ENCODE assay signal across 18 cellular contexts in the genomic region with DNA sequence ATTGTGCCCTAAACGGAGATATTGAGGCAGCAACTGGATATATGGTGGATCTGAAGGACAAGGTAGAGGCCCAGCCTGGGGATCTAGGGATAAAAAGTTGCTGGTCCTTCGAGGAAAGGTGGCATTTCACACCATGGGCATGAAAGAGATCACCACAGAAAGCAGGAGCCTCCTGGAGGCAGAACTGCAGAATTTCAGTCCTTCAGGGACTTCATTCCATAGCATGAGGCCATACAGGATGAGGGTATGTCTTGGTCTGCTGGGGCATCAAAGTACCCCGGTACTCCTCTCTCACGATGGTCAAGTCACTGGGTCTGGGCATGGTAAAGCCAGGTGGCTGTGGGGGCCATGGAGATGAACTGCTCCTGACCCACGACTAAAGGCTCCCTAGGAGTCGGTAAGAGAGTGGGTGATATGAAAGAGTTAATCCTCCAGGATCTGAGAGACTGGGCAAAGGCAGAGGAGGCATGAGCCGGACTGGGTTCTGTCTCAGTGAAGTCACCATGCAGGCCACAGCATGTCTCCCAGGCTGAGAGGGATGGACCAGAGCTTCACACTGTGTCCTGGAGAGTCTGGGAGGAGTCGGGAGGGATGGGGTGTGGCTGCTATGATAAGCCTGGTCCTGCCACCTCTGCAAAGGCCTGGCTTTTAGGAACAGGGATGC. TPM values are rescaled to one million over a fixed set of nuclear protein-coding genes. Genes with fewer than 3 reads are reported as not detected.
DNase-seq lines count a peak whose midpoint lies in the region; ATAC-seq and TF ChIP-seq lines count a peak whose summit lies in the region.
"Had no signal": no experiment of that assay in that cellular context is flagged by ENCODE, and none has a peak within 500 bp of the region (broad histone marks: within the 10 kb centered on the region; RNA-seq: fewer than 3 reads in every experiment).

No MANE protein-coding gene starts in this region.

- CTCF ChIA-PET in SK-N-SH (lab: Yijun Ruan, JAX) (no interaction called here), RWPE1 (lab: Yijun Ruan, JAX) (no interaction called here)

- TF ChIP-seq EP300 in SK-N-SH (IDR thresholded peaks at IDR 0.05; ENCODE audit: borderline replicate concordance in 1 of 2, low read depth in 1 of 2, low read length in 1 of 2), result no peak

- H3K79me2 ChIP-seq in SK-N-SH (ENCODE audit: insufficient read depth), result no peaks in the 10 kb centered on the region

- no peak overlapping the region for H3K4me3 ChIP-seq in SK-N-SH (ENCODE audit: low read depth in 2 of 2, low read length in 1 of 2)
- H3K4me3 ChIP-seq in esophagus (ENCODE audit: low read depth in 1 of 2, low read length in 2 of 2), result no peak overlapping the region
- no peak overlapping the region for H3K4me3 ChIP-seq in retinal pigment epithelial cell (ENCODE audit: low read length)
- H3K4me3 ChIP-seq: BLaER1 had no signal

- H3K36me3 ChIP-seq in SK-N-SH (replicated peaks in 1 of 2; ENCODE audit: control insufficient read depth in 1 of 2, insufficient read depth in 2 of 2, low read length in 1 of 2) (no peaks in the 10 kb centered on the region), esophagus (ENCODE audit: control insufficient read depth in 2 of 2, insufficient read depth in 2 of 2, low read length in 1 of 2) (no peaks in the 10 kb centered on the region)
- H3K36me3 ChIP-seq: BLaER1 had no signal

- TF ChIP-seq CTCF in SK-N-SH (IDR thresholded peaks at IDR 0.05), result no peak; the same call in 1 of the 2 replicates
- TF ChIP-seq CTCF in RWPE1 (conservative IDR thresholded peaks at IDR 0.05; ENCODE audit: low read depth), result no peak
- peak; percentile 27 for TF ChIP-seq CTCF in retinal pigment epithelial cell (conservative IDR thresholded peaks at IDR 0.05; ENCODE audit: low read depth, low read length)

- no peak overlapping the region for H2AFZ ChIP-seq in SK-N-SH (ENCODE audit: low read depth)

- no peak overlapping the region for H3K4me2 ChIP-seq in SK-N-SH
- H3K4me2 ChIP-seq: BLaER1 had no signal

- H3K4me1 ChIP-seq in SK-N-SH (ENCODE audit: control insufficient read depth in 1 of 2, insufficient read depth in 2 of 2, low read depth in 1 of 2, low read length in 1 of 2), result no peaks in the 10 kb centered on the region
- H3K4me1 ChIP-seq in esophagus (ENCODE audit: control insufficient read depth in 2 of 2, insufficient read depth in 2 of 2, low read length in 1 of 2), result peaks cover 0 to 6% of the 10 kb centered on the region in 2 donors
- H3K4me1 ChIP-seq: BLaER1 had no signal

- H3K27me3 ChIP-seq in SK-N-SH (ENCODE audit: insufficient read depth) (peaks cover 9% of the 10 kb centered on the region), esophagus (ENCODE audit: control insufficient read depth in 1 of 2, insufficient read depth in 2 of 2, low read length in 2 of 2) (no peaks in the 10 kb centered on the region)
- H3K27me3 ChIP-seq: BLaER1 had no signal

- H3K27ac ChIP-seq in SK-N-SH (ENCODE audit: low read depth in 2 of 2, low read length in 1 of 2), result no peak overlapping the region
- peak overlapping the region; percentile 85 for H3K27ac ChIP-seq in RWPE1
- H3K27ac ChIP-seq in esophagus (ENCODE audit: low read depth in 2 of 2, low read length in 1 of 2), result peak overlapping the region; percentile 28 to 82
- H3K27ac ChIP-seq: 22Rv1, BLaER1 had no signal

- no peaks in the 10 kb centered on the region for H3K9me2 ChIP-seq in SK-N-SH

- H3F3A ChIP-seq in SK-N-SH (replicated peaks; ENCODE audit: insufficient read depth), result no peaks in the 10 kb centered on the region

- no peak for TF ChIP-seq RAD21 in SK-N-SH (IDR thresholded peaks at IDR 0.05; ENCODE audit: low read length)

- H3K9me3 ChIP-seq in SK-N-SH (no peaks in the 10 kb centered on the region), esophagus (ENCODE audit: control insufficient read depth in 2 of 2, insufficient read depth in 1 of 2, low read depth in 1 of 2, low read length in 1 of 2) (no peaks in the 10 kb centered on the region)
- H3K9me3 ChIP-seq: BLaER1 had no signal

- no peak overlapping the region for H3K9ac ChIP-seq in SK-N-SH
- H3K9ac ChIP-seq: BLaER1 had no signal

- POLR2A ChIA-PET in SK-N-SH (lab: Yijun Ruan, JAX), result no interaction called here
- POLR2A ChIA-PET in RWPE1 (lab: Yijun Ruan, JAX; ENCODE audit: low non-redundant PET), result no interaction called here

- WGBS in SK-N-SH (ENCODE audit: low lambda C conversion rate), result under 1% methylated on average over 6 of the region's 8 CpGs
- WGBS in esophagus, 2 donors, result 56 to 63% methylated on average over 8 of the region's 8 CpGs

- H4K20me1 ChIP-seq in SK-N-SH (ENCODE audit: insufficient read depth), result no peaks in the 10 kb centered on the region
- H4K20me1 ChIP-seq: BLaER1 had no signal

- ATAC-seq in SK-N-SH treated with all-trans-retinoic acid at 6 μM for 48 hours (peak; percentile 58; the same call in 2 of the 3 replicates), GM19397 (IDR thresholded peaks at IDR 0.05; ENCODE audit: unreplicated experiment) (no peak)

- DNase-seq in SK-N-SH, result no peak
- DNase-seq in RWPE1 (ENCODE audit: low spot score), result peak; percentile 80
- no peak for DNase-seq in retinal pigment epithelial cell (ENCODE audit: low read depth)
- DNase-seq in stimulated activated CD4-positive, alpha-beta T cell treated with anti-CD3 and anti-CD28 coated beads, Interleukin-15, amount 100 ng/mL, for 24 hours, result no peak
- DNase-seq in activated gamma-delta T cell treated with Interleukin-2 at 50 U/mL for 16 hours, result no peak
- DNase-seq: CD8-positive, alpha-beta memory T cell; DND-41; GDM1; NCI-H1048; NCI-H146; NCI-H226; NCI-H69; SHP77 had no signal

TF ChIP-seq in SK-N-SH treated with all-trans-retinoic acid at 6 μM for 48 hours, 23 proteins besides CTCF, POLR2A, EP300 and RAD21 (continues in another document):
- no peak for TF ChIP-seq ZNF70 (CRISPR knock-in tag; IDR thresholded peaks at IDR 0.05)
- TF ChIP-seq, protein P1, sequence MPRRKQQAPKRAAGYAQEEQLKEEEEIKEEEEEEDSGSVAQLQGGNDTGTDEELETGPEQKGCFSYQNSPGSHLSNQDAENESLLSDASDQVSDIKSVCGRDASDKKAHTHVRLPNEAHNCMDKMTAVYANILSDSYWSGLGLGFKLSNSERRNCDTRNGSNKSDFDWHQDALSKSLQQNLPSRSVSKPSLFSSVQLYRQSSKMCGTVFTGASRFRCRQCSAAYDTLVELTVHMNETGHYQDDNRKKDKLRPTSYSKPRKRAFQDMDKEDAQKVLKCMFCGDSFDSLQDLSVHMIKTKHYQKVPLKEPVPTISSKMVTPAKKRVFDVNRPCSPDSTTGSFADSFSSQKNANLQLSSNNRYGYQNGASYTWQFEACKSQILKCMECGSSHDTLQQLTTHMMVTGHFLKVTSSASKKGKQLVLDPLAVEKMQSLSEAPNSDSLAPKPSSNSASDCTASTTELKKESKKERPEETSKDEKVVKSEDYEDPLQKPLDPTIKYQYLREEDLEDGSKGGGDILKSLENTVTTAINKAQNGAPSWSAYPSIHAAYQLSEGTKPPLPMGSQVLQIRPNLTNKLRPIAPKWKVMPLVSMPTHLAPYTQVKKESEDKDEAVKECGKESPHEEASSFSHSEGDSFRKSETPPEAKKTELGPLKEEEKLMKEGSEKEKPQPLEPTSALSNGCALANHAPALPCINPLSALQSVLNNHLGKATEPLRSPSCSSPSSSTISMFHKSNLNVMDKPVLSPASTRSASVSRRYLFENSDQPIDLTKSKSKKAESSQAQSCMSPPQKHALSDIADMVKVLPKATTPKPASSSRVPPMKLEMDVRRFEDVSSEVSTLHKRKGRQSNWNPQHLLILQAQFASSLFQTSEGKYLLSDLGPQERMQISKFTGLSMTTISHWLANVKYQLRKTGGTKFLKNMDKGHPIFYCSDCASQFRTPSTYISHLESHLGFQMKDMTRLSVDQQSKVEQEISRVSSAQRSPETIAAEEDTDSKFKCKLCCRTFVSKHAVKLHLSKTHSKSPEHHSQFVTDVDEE (CRISPR knock-in tag; IDR thresholded peaks at IDR 0.05), result no peak

TF ChIP-seq in SK-N-SH, 30 proteins besides CTCF, POLR2A, EP300 and RAD21 (continues in another document):
- no peak for TF ChIP-seq SMC3 (IDR thresholded peaks at IDR 0.05; ENCODE audit: low read depth, low read length)
- TF ChIP-seq, protein P2, sequence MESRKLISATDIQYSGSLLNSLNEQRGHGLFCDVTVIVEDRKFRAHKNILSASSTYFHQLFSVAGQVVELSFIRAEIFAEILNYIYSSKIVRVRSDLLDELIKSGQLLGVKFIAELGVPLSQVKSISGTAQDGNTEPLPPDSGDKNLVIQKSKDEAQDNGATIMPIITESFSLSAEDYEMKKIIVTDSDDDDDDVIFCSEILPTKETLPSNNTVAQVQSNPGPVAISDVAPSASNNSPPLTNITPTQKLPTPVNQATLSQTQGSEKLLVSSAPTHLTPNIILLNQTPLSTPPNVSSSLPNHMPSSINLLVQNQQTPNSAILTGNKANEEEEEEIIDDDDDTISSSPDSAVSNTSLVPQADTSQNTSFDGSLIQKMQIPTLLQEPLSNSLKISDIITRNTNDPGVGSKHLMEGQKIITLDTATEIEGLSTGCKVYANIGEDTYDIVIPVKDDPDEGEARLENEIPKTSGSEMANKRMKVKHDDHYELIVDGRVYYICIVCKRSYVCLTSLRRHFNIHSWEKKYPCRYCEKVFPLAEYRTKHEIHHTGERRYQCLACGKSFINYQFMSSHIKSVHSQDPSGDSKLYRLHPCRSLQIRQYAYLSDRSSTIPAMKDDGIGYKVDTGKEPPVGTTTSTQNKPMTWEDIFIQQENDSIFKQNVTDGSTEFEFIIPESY (IDR thresholded peaks at IDR 0.05; ENCODE audit: borderline replicate concordance, low read depth), result no peak
- no peak for TF ChIP-seq TCF12 (IDR thresholded peaks at IDR 0.05)
- TF ChIP-seq MEF2A (IDR thresholded peaks at IDR 0.05; ENCODE audit: borderline replicate concordance, low read depth), result no peak
- no peak for TF ChIP-seq POLR2AphosphoS5 (IDR thresholded peaks at IDR 0.05; ENCODE audit: low read depth, low read length)
- TF ChIP-seq RFX5 (IDR thresholded peaks at IDR 0.05; ENCODE audit: low read length), result no peak
- TF ChIP-seq EZH2phosphoT487 (IDR thresholded peaks at IDR 0.05; ENCODE audit: borderline replicate concordance, low read depth), result no peak

RNA-seq across cellular contexts. Expression of a gene that starts 5.8 kb away (rescaled TPM):
- not detected in 2 replicates for polyA plus RNA-seq in SK-N-SH (2012; rRNA removed)
- not detected in 2 replicates for polyA plus RNA-seq in SK-N-SH (2012; cell fraction: cytosol; rRNA removed)
- polyA plus RNA-seq in SK-N-SH (2012; cell fraction: nucleus; rRNA removed), result not detected in 2 replicates
- 1 to 10 TPM; 1.1 to 4.2 TPM for polyA plus RNA-seq in esophagus
- polyA plus RNA-seq: CD8-positive, alpha-beta memory T cell had no signal

RNA-seq across cellular contexts. Expression of a gene that starts 29.3 kb away (rescaled TPM):
- polyA plus RNA-seq in SK-N-SH (2012; rRNA removed), result not detected in 2 replicates
- not detected in 2 replicates for polyA plus RNA-seq in SK-N-SH (2012; cell fraction: cytosol; rRNA removed)
- not detected in 2 replicates for polyA plus RNA-seq in SK-N-SH (2012; cell fraction: nucleus; rRNA removed)
- under 1 TPM in 1 of 2 donors, not detected in 1; 0.48 TPM for polyA plus RNA-seq in esophagus
- polyA plus RNA-seq: CD8-positive, alpha-beta memory T cell had no signal

RNA-seq across cellular contexts. Expression of a gene that starts 32.8 kb away (rescaled TPM):
- polyA plus RNA-seq in SK-N-SH (2012; rRNA removed) (0.64 and 0.86 TPM in 2 replicates), esophagus (100 to 1,000 TPM; 161 to 344 TPM)
- 0.42 TPM in 2 replicates for polyA plus RNA-seq in SK-N-SH (2012; cell fraction: cytosol; rRNA removed)
- 0.83 and 1.1 TPM in 2 replicates for polyA plus RNA-seq in SK-N-SH (2012; cell fraction: nucleus; rRNA removed)
- polyA plus RNA-seq: CD8-positive, alpha-beta memory T cell had no signal

RNA-seq across cellular contexts. Expression of a gene that starts 42.7 kb away (rescaled TPM):
- polyA plus RNA-seq in SK-N-SH (2012; rRNA removed), result not detected in 2 replicates
- polyA plus RNA-seq in SK-N-SH (2012; cell fraction: cytosol; rRNA removed), result not detected in 2 replicates
- not detected in 2 replicates for polyA plus RNA-seq in SK-N-SH (2012; cell fraction: nucleus; rRNA removed)
- polyA plus RNA-seq in esophagus, result 1,000 to 10,000 TPM; 3,249 to 3,812 TPM
- polyA plus RNA-seq: CD8-positive, alpha-beta memory T cell had no signal

Comparison
In these comparisons a context has a peak if more than half of its experiments do, and no peak if none do; other contexts are left out.
1. H3K27ac ChIP-seq: peak in RWPE1 (single experiment) and esophagus (2 of 2); none in SK-N-SH (0 of 2).
2. RNA of a gene that starts 32.8 kb away (polyA plus RNA-seq): 161 to 344 TPM in esophagus; 0.42 to 1.1 TPM in SK-N-SH; every median in the first group is over 10 times any median in the second.